In the genomic region with DNA sequence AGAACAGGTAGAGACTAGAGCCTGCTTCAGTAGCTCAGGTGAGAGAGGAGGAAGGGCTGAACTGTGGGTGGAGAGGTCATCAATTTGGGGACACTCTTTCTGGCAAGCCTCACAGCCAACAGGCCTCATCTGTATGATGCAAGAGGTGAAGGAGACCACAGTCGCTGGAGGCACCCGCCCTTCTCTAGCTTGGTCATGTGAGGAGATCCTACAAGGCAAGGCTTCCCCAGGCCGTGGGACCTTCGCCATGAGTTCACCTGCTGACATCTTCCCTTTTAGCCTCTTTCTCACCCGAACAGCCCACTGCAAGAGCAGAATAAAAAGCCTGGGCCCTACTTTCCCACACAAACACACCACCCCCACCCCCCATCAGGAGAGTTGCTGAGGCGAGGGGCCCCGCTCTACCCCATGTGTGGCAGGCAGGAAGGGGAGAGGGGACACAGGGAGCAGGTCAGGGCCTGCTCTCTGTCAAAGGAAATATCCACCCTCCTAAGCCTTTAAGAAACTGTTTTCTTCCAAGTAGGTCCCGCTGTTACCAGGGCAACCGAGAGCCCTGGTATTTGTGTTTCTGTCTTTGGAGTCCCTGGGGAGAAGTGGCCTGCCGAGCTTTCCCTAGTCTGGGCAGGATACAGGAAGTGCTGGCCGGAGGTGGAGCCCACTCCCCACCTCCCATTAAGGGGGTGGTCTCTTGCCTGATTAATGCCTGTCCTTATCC, we compare ENCODE assay signal across 8 cellular contexts. TPM values are rescaled to one million over a fixed set of nuclear protein-coding genes. Genes with fewer than 3 reads are reported as not detected.
DNase-seq lines count a peak whose midpoint lies in the region; ATAC-seq and TF ChIP-seq lines count a peak whose summit lies in the region.

No MANE protein-coding gene starts in this region.

- no peaks in the 10 kb centered on the region for H4K20me1 ChIP-seq in H9 (ENCODE audit: control insufficient read depth, insufficient read depth, insufficient read length)
- H4K20me1 ChIP-seq in smooth muscle cell (ENCODE audit: low read depth), result no peaks in the 10 kb centered on the region

- H2BK5ac ChIP-seq in H9 (ENCODE audit: insufficient read length, low read length), result peak overlapping the region; percentile 75

- H2BK12ac ChIP-seq in H9 (ENCODE audit: insufficient read length, low read depth, low read length), result peak overlapping the region; percentile 33

- H4K8ac ChIP-seq in H9 (replicated peaks; ENCODE audit: insufficient read length, low read depth, low read length), result no peak overlapping the region

- peak overlapping the region; percentile 77 for H3T11ph ChIP-seq in H9 (ENCODE audit: low read length)

- peak overlapping the region; percentile 84 for H3K27ac ChIP-seq in H9 (ENCODE audit: insufficient read length, low read depth, low read length)
- peak overlapping the region; percentile 52 for H3K27ac ChIP-seq in angular gyrus (ENCODE audit: low read depth, low read length)
- peak overlapping the region; percentile 82 for H3K27ac ChIP-seq in smooth muscle cell (ENCODE audit: low read depth)

- H3K36me3 ChIP-seq in smooth muscle cell (ENCODE audit: low read depth), result no peaks in the 10 kb centered on the region

- peaks cover 0 to 3% (median 0%) of the 10 kb centered on the region in 3 experiments; a peak in 3 of 7 replicates for H3K36me3 Mint-ChIP-seq in H9 (ENCODE audit: insufficient read depth in 1 of 3, low read depth in 3 of 3)
- H3K36me3 Mint-ChIP-seq in naive thymus-derived CD8-positive, alpha-beta T cell, result no peaks in the 10 kb centered on the region
- no peaks in the 10 kb centered on the region for H3K36me3 Mint-ChIP-seq in activated naive CD4-positive, alpha-beta T cell treated with anti-CD3 and anti-CD28 coated beads, Interleukin-2, amount 50 U/mL, for 72 hours

- H3K14ac ChIP-seq in H9 (ENCODE audit: insufficient read depth, low read length), result peak overlapping the region; percentile 84; the same call in 1 of the 2 replicates

- POLR2A ChIA-PET in naive thymus-derived CD8-positive, alpha-beta T cell (lab: Charles Lee), result no interaction called here

- peak overlapping the region; percentile 92 for H3K18ac ChIP-seq in H9 (ENCODE audit: insufficient read length, low read depth, low read length)

- no peak overlapping the region for H3K4me2 ChIP-seq in H9 (ENCODE audit: insufficient read depth, insufficient read length, low read length)
- peak overlapping the region; percentile 71 for H3K4me2 ChIP-seq in smooth muscle cell

- H3K9ac ChIP-seq in H9 (ENCODE audit: extremely low read depth, insufficient read length, low read length) (no peak overlapping the region), smooth muscle cell (ENCODE audit: low read depth) (peak overlapping the region; percentile 40)

- H2BK15ac ChIP-seq in H9 (ENCODE audit: low read depth, low read length), result no peak overlapping the region

- peaks cover 16% of the 10 kb centered on the region for H3K27me3 Mint-ChIP-seq in H9 (ENCODE audit: low read depth)
- peaks cover 0 to 26% (median 5%) of the 10 kb centered on the region in 5 donors for H3K27me3 Mint-ChIP-seq in naive thymus-derived CD8-positive, alpha-beta T cell

- peak overlapping the region; percentile 88 for H3K4ac ChIP-seq in H9 (ENCODE audit: low read depth, low read length)

- no peak overlapping the region for H2AFZ ChIP-seq in H9 (ENCODE audit: low read length)
- H2AFZ ChIP-seq in smooth muscle cell (ENCODE audit: low read depth), result no peak overlapping the region

- WGBS in H9 (ENCODE audit: extremely low coverage, insufficient read length, low lambda C conversion rate), result no CpG with 5 or more reads among the region's 11 CpGs
- 45% methylated on average over 11 of the region's 11 CpGs for WGBS in smooth muscle cell (ENCODE audit: low lambda C conversion rate)

- H4K5ac ChIP-seq in H9 (ENCODE audit: insufficient read length, low read depth, low read length), result no peak overlapping the region

- H3K27me3 ChIP-seq in H9 (ENCODE audit: insufficient read depth, low read length) (no peaks in the 10 kb centered on the region), smooth muscle cell (ENCODE audit: low read depth) (no peaks in the 10 kb centered on the region)

- H4K91ac ChIP-seq in H9 (ENCODE audit: insufficient read length, low read depth, low read length), result no peak overlapping the region

- peaks cover 34% of the 10 kb centered on the region for H3K9me3 ChIP-seq in H9 (ENCODE audit: control insufficient read depth, low read depth, low read length)
- H3K9me3 ChIP-seq in iPS-18c (ENCODE audit: control insufficient read depth, insufficient read depth, low read length), result peaks cover 2% of the 10 kb centered on the region
- no peaks in the 10 kb centered on the region for H3K9me3 ChIP-seq in smooth muscle cell (replicated peaks; ENCODE audit: low read depth)

- H3K4me1 Mint-ChIP-seq in H9, result peaks cover 27 to 32% of the 10 kb centered on the region in 2 experiments
- H3K4me1 Mint-ChIP-seq in naive thymus-derived CD8-positive, alpha-beta T cell, result peaks cover 5 to 70% (median 15%) of the 10 kb centered on the region in 4 donors

- TF ChIP-seq CTCF in H9 (conservative IDR thresholded peaks at IDR 0.05), result no peak
- TF ChIP-seq CTCF in smooth muscle cell (IDR thresholded peaks at IDR 0.05; ENCODE audit: borderline replicate concordance, insufficient read depth, poor library complexity, severe bottlenecking), result no peak

- peak overlapping the region; percentile 17 to 56; a peak in 4 of 5 replicates for H3K4me3 Mint-ChIP-seq in H9
- H3K4me3 Mint-ChIP-seq in naive thymus-derived CD8-positive, alpha-beta T cell, result no peak overlapping the region

- no peak overlapping the region for H2AK5ac ChIP-seq in H9 (ENCODE audit: insufficient read length, low read length)

- no peak overlapping the region for H2BK20ac ChIP-seq in H9 (ENCODE audit: low read depth, low read length, poor library complexity, severe bottlenecking)

- H2BK120ac ChIP-seq in H9 (ENCODE audit: low read depth, low read length, poor library complexity, severe bottlenecking), result peak overlapping the region; percentile 85

- peak overlapping the region; percentile 10; the same call in 1 of the 2 replicates for H3K4me3 ChIP-seq in iPS-18c (ENCODE audit: insufficient read depth, low read depth, low read length)
- H3K4me3 ChIP-seq in smooth muscle cell, result no peak overlapping the region

- H3K4me1 ChIP-seq in H9 (ENCODE audit: insufficient read depth, low read length) (peaks cover 4% of the 10 kb centered on the region; the same call in 1 of the 2 replicates), smooth muscle cell (ENCODE audit: low read depth) (no peaks in the 10 kb centered on the region)

- peak overlapping the region; percentile 46 to 95 (median 69) for H3K27ac Mint-ChIP-seq in H9
- H3K27ac Mint-ChIP-seq in naive thymus-derived CD8-positive, alpha-beta T cell, result peak overlapping the region in 2 of 10 donors; percentile 16 to 70
- H3K27ac Mint-ChIP-seq in activated naive CD4-positive, alpha-beta T cell treated with anti-CD3 and anti-CD28 coated beads, Interleukin-2, amount 50 U/mL, for 72 hours, result no peak overlapping the region

- no peak overlapping the region for H3K23ac ChIP-seq in H9 (ENCODE audit: insufficient read length, low read depth, low read length)

- H3K9me3 Mint-ChIP-seq in H9, result peaks cover 67 to 70% of the 10 kb centered on the region in 2 experiments
- H3K9me3 Mint-ChIP-seq in naive thymus-derived CD8-positive, alpha-beta T cell, result no peaks in the 10 kb centered on the region
- H3K9me3 Mint-ChIP-seq in activated naive CD4-positive, alpha-beta T cell treated with anti-CD3 and anti-CD28 coated beads, Interleukin-2, amount 50 U/mL, for 72 hours, result no peaks in the 10 kb centered on the region

- H3K56ac ChIP-seq in H9 (ENCODE audit: insufficient read length, low read depth, low read length), result no peak overlapping the region

- H3K23me2 ChIP-seq in H9 (ENCODE audit: insufficient read length, low read depth, low read length, poor library complexity, severe bottlenecking), result no peaks in the 10 kb centered on the region

- peak; percentile 81 for DNase-seq in H9
- DNase-seq in smooth muscle cell (lab: John Stamatoyannopoulos, UW; ENCODE audit: unreplicated experiment), result peak; percentile 4
- no peak for DNase-seq in naive thymus-derived CD8-positive, alpha-beta T cell
- no peak for DNase-seq in stimulated activated naive CD4-positive, alpha-beta T cell treated with Interleukin-2 at 50 U/mL for 16 hours (lab: John Stamatoyannopoulos, UW)
- no peak for DNase-seq in activated naive CD4-positive, alpha-beta T cell treated with anti-CD3 and anti-CD28 coated beads, Interleukin-2, amount 50 U/mL, for 72 hours (ENCODE audit: low spot score in 2 of 2)
- no peak for DNase-seq in NCI-H187 treated with DMSO at 0.1 percent for 48 hours (lab: John Stamatoyannopoulos, UW)

- H3F3A ChIP-seq in smooth muscle cell (ENCODE audit: low read depth), result no peaks in the 10 kb centered on the region

- H3K79me2 ChIP-seq in H9 (ENCODE audit: insufficient read depth, low read length) (no peaks in the 10 kb centered on the region), smooth muscle cell (ENCODE audit: low read depth) (no peaks in the 10 kb centered on the region)

- no peaks in the 10 kb centered on the region for H3K79me1 ChIP-seq in H9 (ENCODE audit: insufficient read depth, low read depth, low read length, poor library complexity, severe bottlenecking)

- no peak for ATAC-seq in naive thymus-derived CD8-positive, alpha-beta T cell
- ATAC-seq in activated naive CD4-positive, alpha-beta T cell treated with anti-CD3 and anti-CD28 coated beads, Interleukin-2, amount 50 U/mL, for 72 hours, result no peak

RNA-seq across cellular contexts. Expression of a gene that starts 8.1 kb away (rescaled TPM):
- 1.1 and 1.2 TPM in 2 replicates for total RNA-seq in H9 (2021)
- total RNA-seq in smooth muscle cell, result 2.7 and 3.6 TPM in 2 replicates
- 3.1 and 4.0 TPM in 2 replicates for polyA plus RNA-seq in smooth muscle cell
- under 1 TPM; 0.30 to 0.36 TPM for total RNA-seq in naive thymus-derived CD8-positive, alpha-beta T cell
- polyA plus RNA-seq in naive thymus-derived CD8-positive, alpha-beta T cell, result not detected
- total RNA-seq in activated naive CD4-positive, alpha-beta T cell treated with anti-CD3 and anti-CD28 coated beads, Interleukin-2, amount 50 U/mL, for 72 hours, result under 1 TPM; 0.11 to 0.12 TPM

RNA-seq across cellular contexts. Expression of a gene that starts 57.9 kb away (rescaled TPM):
- 15.6 and 16.3 TPM in 2 replicates for total RNA-seq in H9 (2021)
- 15.9 and 18.9 TPM in 2 replicates for total RNA-seq in smooth muscle cell
- 51.7 and 65.2 TPM in 2 replicates for polyA plus RNA-seq in smooth muscle cell
- 10 to 100 TPM; 10.8 to 11.1 TPM for total RNA-seq in naive thymus-derived CD8-positive, alpha-beta T cell
- polyA plus RNA-seq in naive thymus-derived CD8-positive, alpha-beta T cell, result 10 to 100 TPM; 26.7 to 32.5 (median 31.5) TPM
- total RNA-seq in activated naive CD4-positive, alpha-beta T cell treated with anti-CD3 and anti-CD28 coated beads, Interleukin-2, amount 50 U/mL, for 72 hours, result 1 to 10 TPM; 3.1 to 4.9 TPM

Comparison
In these comparisons a context has a peak if more than half of its experiments do, and no peak if none do; other contexts are left out.
1. DNase-seq: peak in H9 (single experiment) and smooth muscle cell (single experiment); none in naive thymus-derived CD8-positive, alpha-beta T cell (0 of 10), stimulated activated naive CD4-positive, alpha-beta T cell treated with Interleukin-2 at 50 U/mL for 16 hours (single experiment), activated naive CD4-positive, alpha-beta T cell treated with anti-CD3 and anti-CD28 coated beads, Interleukin-2, amount 50 U/mL, for 72 hours (0 of 2) and NCI-H187 treated with DMSO at 0.1 percent for 48 hours (single experiment).
2. H3K27ac Mint-ChIP-seq: peak in H9 (3 of 3); none in activated naive CD4-positive, alpha-beta T cell treated with anti-CD3 and anti-CD28 coated beads, Interleukin-2, amount 50 U/mL, for 72 hours (0 of 2).
3. H3K4me3 Mint-ChIP-seq: peak in H9 (2 of 2); none in naive thymus-derived CD8-positive, alpha-beta T cell (0 of 10).
4. Peak in every context shown above with its lines, with median percentiles within 50 percentile points of each other: H3K27ac ChIP-seq.